ENCODE assay signal across 18 cellular contexts in the genomic region with DNA sequence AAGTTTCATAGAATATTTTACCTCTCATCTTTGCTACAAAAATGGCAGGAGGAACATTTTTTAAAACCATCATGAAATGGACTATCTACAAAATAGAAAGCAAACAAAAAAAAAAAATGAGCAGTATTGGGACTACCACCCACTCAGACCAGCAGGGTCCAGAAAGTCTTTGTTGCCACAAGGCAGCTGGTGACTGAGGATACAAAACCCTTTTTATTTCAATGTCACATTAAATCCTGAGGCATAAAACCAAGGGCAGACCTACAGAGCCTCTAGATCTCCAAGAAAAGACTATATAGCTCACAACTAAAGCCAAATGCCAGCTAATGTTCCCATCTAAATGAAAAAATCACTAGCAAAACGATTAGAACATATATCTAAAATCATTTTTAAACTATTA.
"Had no signal": no experiment of that assay in that cellular context is flagged by ENCODE, and none has a peak within 500 bp of the region (broad histone marks: within the 10 kb centered on the region; RNA-seq: fewer than 3 reads in every experiment).

No MANE protein-coding gene starts in this region.

- H3K4me3 ChIP-seq: coronary artery, left ventricle myocardium inferior, sigmoid colon, tibial artery had no signal

- H3K27ac ChIP-seq: coronary artery, left ventricle myocardium inferior, sigmoid colon, tibial artery had no signal

- H3K9me3 Mint-ChIP-seq: activated CD4-positive, alpha-beta T cell treated with anti-CD3 and anti-CD28 coated beads, Interleukin-2, amount 10 ng/mL, durations not matched to agents 7 days and 5 days; activated naive CD4-positive, alpha-beta T cell treated with anti-CD3 and anti-CD28 coated beads, Interleukin-2, amount 10 ng/mL, durations not matched to agents 7 days and 5 days; activated T-cell treated with anti-CD3 and anti-CD28 coated beads, Interleukin-2, amount 50 U/mL, for 4 hours; stimulated activated memory B cell treated with anti-CD40 and anti-IgM and Interleukin-4, amounts not matched to agents 10 μg/mL and 1 μg/mL and 100 μg/mL, for 72 hours had no signal

- H3K27me3 ChIP-seq: sigmoid colon, tibial artery had no signal

- ATAC-seq: activated CD8-positive, alpha-beta T cell treated with anti-CD3 and anti-CD28 coated beads, Interleukin-2, amount 10 ng/mL, durations not matched to agents 7 days and 5 days; activated T-cell treated with anti-CD3 and anti-CD28 coated beads, Interleukin-2, amount 50 U/mL, for 4 hours; naive thymus-derived CD4-positive, alpha-beta T cell; stimulated activated memory B cell treated with anti-CD40 and anti-IgM and Interleukin-4, amounts not matched to agents 10 μg/mL and 1 μg/mL and 100 μg/mL, for 72 hours had no signal

- H3K27me3 Mint-ChIP-seq: activated CD4-positive, alpha-beta T cell treated with anti-CD3 and anti-CD28 coated beads, Interleukin-2, amount 10 ng/mL, durations not matched to agents 7 days and 5 days; activated naive CD4-positive, alpha-beta T cell treated with anti-CD3 and anti-CD28 coated beads, Interleukin-2, amount 10 ng/mL, durations not matched to agents 7 days and 5 days; naive thymus-derived CD4-positive, alpha-beta T cell; stimulated activated memory B cell treated with anti-CD40 and anti-IgM and Interleukin-4, amounts not matched to agents 10 μg/mL and 1 μg/mL and 100 μg/mL, for 72 hours had no signal

- H3K27ac Mint-ChIP-seq: activated CD4-positive, alpha-beta T cell treated with anti-CD3 and anti-CD28 coated beads, Interleukin-2, amount 10 ng/mL, durations not matched to agents 7 days and 5 days; activated CD8-positive, alpha-beta T cell treated with anti-CD3 and anti-CD28 coated beads, Interleukin-2, amount 10 ng/mL, durations not matched to agents 7 days and 5 days; activated naive CD4-positive, alpha-beta T cell treated with anti-CD3 and anti-CD28 coated beads, Interleukin-2, amount 10 ng/mL, durations not matched to agents 7 days and 5 days; naive thymus-derived CD4-positive, alpha-beta T cell; stimulated activated memory B cell treated with anti-CD40 and anti-IgM and Interleukin-4, amounts not matched to agents 10 μg/mL and 1 μg/mL and 100 μg/mL, for 72 hours had no signal

- H3K4me1 ChIP-seq: sigmoid colon had no signal

- DNase-seq: activated CD4-positive, alpha-beta T cell treated with anti-CD3 and anti-CD28 coated beads, Interleukin-2, amount 10 ng/mL, durations not matched to agents 7 days and 5 days; activated CD4-positive, CD25-positive, alpha-beta regulatory T cell; activated CD8-positive, alpha-beta T cell treated with anti-CD3 and anti-CD28 coated beads, Interleukin-2, amount 10 ng/mL, durations not matched to agents 7 days and 5 days; activated naive CD4-positive, alpha-beta T cell treated with anti-CD3 and anti-CD28 coated beads, Interleukin-2, amount 10 ng/mL, durations not matched to agents 7 days and 5 days; activated T-cell treated with anti-CD3 and anti-CD28 coated beads, Interleukin-2, amount 50 U/mL, for 4 hours; aorta; erythroblast; foreskin melanocyte; kidney; left ventricle myocardium inferior; mammary epithelial cell; naive thymus-derived CD4-positive, alpha-beta T cell; sigmoid colon; stimulated activated CD4-positive, alpha-beta T cell treated with anti-CD3 and anti-CD28 coated beads, Interleukin-4, amount 100 ng/mL, for 4 hours; T1000; tibial artery had no signal

- H3K4me3 Mint-ChIP-seq: activated CD4-positive, alpha-beta T cell treated with anti-CD3 and anti-CD28 coated beads, Interleukin-2, amount 10 ng/mL, durations not matched to agents 7 days and 5 days; activated CD8-positive, alpha-beta T cell treated with anti-CD3 and anti-CD28 coated beads, Interleukin-2, amount 10 ng/mL, durations not matched to agents 7 days and 5 days; activated naive CD4-positive, alpha-beta T cell treated with anti-CD3 and anti-CD28 coated beads, Interleukin-2, amount 10 ng/mL, durations not matched to agents 7 days and 5 days; activated T-cell treated with anti-CD3 and anti-CD28 coated beads, Interleukin-2, amount 50 U/mL, for 4 hours; naive thymus-derived CD4-positive, alpha-beta T cell; stimulated activated memory B cell treated with anti-CD40 and anti-IgM and Interleukin-4, amounts not matched to agents 10 μg/mL and 1 μg/mL and 100 μg/mL, for 72 hours had no signal
